11 cellular contexts compared by ENCODE assay signal in the genomic region with DNA sequence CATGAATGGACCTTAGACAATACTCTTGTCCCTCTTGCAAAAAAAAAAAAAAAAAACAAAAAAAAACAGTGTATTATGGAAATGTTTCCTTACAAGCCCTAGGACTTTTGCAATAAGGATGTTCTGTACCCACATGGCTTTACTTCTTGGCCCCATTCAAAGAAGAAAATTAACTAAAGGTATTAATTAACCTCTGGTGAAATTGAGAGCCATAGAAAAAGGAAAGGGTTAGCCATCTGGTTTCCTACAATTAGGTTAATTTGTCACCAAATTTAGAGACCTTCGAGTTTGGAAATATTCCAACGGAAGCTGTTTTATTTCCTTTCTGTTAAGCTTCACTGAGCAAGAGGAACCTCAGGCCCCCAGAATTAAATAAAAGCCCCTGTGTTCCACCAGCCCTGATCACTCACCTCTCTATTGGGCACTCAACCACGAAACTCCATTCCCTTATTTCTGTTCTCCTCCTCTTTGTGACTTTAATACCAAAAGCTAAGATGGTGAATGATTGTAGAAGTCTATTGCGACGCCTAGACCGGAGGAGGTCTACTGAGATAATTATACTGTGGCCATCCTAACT. TPM values are rescaled to one million over a fixed set of nuclear protein-coding genes. Genes with fewer than 3 reads are reported as not detected.
"Had no signal": no experiment of that assay in that cellular context is flagged by ENCODE, and none has a peak within 500 bp of the region (broad histone marks: within the 10 kb centered on the region; RNA-seq: fewer than 3 reads in every experiment).

No MANE protein-coding gene starts in this region.

RNA-seq across cellular contexts. Expression of gene DEFB131A, which starts 22.2 kb away (rescaled TPM):
- total RNA-seq: activated CD4-positive, alpha-beta T cell treated with anti-CD3 and anti-CD28 coated beads, Interleukin-2, amount 10 ng/mL, durations not matched to agents 24 days and 14 days; activated CD8-positive, alpha-beta memory T cell treated with anti-CD3 and anti-CD28 coated beads for 36 hours; activated CD8-positive, alpha-beta T cell treated with anti-CD3 and anti-CD28 coated beads for 36 hours; activated naive CD8-positive, alpha-beta T cell treated with anti-CD3 and anti-CD28 coated beads for 36 hours; activated T-cell treated with anti-CD3 and anti-CD28 coated beads, Interleukin-2, amount 50 U/mL, for 72 hours; activated T-helper 17 cell treated with anti-CD3 and anti-CD28 coated beads, Interleukin-2, amount 50 U/mL, for 72 hours; aorta; cerebellum; NCI-H460; RPMI7951; SJCRH30 had no signal

RNA-seq across cellular contexts. Expression of gene USP17L30, which starts 59.0 kb away (rescaled TPM):
- total RNA-seq: activated CD4-positive, alpha-beta T cell treated with anti-CD3 and anti-CD28 coated beads, Interleukin-2, amount 10 ng/mL, durations not matched to agents 24 days and 14 days; activated CD8-positive, alpha-beta memory T cell treated with anti-CD3 and anti-CD28 coated beads for 36 hours; activated CD8-positive, alpha-beta T cell treated with anti-CD3 and anti-CD28 coated beads for 36 hours; activated naive CD8-positive, alpha-beta T cell treated with anti-CD3 and anti-CD28 coated beads for 36 hours; activated T-cell treated with anti-CD3 and anti-CD28 coated beads, Interleukin-2, amount 50 U/mL, for 72 hours; activated T-helper 17 cell treated with anti-CD3 and anti-CD28 coated beads, Interleukin-2, amount 50 U/mL, for 72 hours; aorta; cerebellum; NCI-H460; RPMI7951; SJCRH30 had no signal
